In the genomic region with DNA sequence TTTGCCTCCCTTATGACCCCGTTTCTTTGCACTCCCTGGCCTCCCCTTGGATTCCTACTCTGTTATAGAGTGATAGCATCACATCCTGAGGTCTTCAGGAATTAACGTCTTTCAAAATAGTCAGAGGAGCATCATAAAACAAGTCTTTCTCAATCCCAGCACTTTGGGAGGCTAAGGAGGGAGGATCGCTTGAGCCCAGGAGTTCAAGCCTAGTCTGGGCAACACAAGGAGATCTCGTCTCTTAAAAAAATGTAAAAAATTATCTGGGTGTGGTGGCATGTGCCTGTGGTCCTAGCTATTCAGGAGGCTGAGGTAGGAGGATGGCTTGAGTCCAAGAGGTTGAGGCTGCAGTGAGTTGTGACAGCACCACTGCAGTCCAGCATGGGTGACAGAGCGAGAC, we compare ENCODE assay signal across 2 cellular contexts.
TF ChIP-seq lines count a peak whose summit lies in the region.

No MANE protein-coding gene starts in this region.

TF ChIP-seq in WTC11, 78 proteins besides CTCF, POLR2A, EP300 and RAD21 (continued from another document):
- TF ChIP-seq, protein P1, sequence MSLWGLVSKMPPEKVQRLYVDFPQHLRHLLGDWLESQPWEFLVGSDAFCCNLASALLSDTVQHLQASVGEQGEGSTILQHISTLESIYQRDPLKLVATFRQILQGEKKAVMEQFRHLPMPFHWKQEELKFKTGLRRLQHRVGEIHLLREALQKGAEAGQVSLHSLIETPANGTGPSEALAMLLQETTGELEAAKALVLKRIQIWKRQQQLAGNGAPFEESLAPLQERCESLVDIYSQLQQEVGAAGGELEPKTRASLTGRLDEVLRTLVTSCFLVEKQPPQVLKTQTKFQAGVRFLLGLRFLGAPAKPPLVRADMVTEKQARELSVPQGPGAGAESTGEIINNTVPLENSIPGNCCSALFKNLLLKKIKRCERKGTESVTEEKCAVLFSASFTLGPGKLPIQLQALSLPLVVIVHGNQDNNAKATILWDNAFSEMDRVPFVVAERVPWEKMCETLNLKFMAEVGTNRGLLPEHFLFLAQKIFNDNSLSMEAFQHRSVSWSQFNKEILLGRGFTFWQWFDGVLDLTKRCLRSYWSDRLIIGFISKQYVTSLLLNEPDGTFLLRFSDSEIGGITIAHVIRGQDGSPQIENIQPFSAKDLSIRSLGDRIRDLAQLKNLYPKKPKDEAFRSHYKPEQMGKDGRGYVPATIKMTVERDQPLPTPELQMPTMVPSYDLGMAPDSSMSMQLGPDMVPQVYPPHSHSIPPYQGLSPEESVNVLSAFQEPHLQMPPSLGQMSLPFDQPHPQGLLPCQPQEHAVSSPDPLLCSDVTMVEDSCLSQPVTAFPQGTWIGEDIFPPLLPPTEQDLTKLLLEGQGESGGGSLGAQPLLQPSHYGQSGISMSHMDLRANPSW (CRISPR knock-in tag; conservative IDR thresholded peaks at IDR 0.05; ENCODE audit: low read depth): no peak

TF ChIP-seq in SK-N-SH treated with all-trans-retinoic acid at 6 μM for 48 hours, 23 proteins besides CTCF, POLR2A, EP300 and RAD21 (continued from another document):
- TF ChIP-seq, protein P2, sequence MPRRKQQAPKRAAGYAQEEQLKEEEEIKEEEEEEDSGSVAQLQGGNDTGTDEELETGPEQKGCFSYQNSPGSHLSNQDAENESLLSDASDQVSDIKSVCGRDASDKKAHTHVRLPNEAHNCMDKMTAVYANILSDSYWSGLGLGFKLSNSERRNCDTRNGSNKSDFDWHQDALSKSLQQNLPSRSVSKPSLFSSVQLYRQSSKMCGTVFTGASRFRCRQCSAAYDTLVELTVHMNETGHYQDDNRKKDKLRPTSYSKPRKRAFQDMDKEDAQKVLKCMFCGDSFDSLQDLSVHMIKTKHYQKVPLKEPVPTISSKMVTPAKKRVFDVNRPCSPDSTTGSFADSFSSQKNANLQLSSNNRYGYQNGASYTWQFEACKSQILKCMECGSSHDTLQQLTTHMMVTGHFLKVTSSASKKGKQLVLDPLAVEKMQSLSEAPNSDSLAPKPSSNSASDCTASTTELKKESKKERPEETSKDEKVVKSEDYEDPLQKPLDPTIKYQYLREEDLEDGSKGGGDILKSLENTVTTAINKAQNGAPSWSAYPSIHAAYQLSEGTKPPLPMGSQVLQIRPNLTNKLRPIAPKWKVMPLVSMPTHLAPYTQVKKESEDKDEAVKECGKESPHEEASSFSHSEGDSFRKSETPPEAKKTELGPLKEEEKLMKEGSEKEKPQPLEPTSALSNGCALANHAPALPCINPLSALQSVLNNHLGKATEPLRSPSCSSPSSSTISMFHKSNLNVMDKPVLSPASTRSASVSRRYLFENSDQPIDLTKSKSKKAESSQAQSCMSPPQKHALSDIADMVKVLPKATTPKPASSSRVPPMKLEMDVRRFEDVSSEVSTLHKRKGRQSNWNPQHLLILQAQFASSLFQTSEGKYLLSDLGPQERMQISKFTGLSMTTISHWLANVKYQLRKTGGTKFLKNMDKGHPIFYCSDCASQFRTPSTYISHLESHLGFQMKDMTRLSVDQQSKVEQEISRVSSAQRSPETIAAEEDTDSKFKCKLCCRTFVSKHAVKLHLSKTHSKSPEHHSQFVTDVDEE (CRISPR knock-in tag; IDR thresholded peaks at IDR 0.05): no peak
- TF ChIP-seq BACH2 (CRISPR knock-in tag; IDR thresholded peaks at IDR 0.05; ENCODE audit: borderline replicate concordance): no peak
